Comparison of ENCODE assay signal across 1 cellular context in the genomic region with DNA sequence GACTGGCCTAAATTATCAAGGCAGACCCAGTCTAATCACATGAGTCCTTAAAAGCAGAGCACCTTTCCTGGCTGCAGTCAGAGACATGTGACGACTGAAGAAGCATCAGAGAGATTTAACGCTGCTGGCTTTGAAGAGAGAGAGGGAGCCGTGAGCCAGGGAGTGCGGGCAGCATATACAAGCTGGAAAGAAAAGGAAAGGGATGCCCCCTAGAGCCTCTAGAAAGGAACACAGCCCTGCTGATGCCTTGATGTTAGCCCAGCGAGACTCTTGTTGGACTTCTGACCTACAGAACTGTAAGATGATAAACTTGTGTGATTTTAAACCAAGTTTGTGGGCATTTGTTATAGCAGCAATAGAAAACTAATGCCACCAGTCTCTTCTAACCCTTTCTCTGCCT.
TF ChIP-seq lines count a peak whose summit lies in the region.

No MANE protein-coding gene starts in this region.

TF ChIP-seq in GM23338, 12 proteins besides CTCF, POLR2A, EP300 and RAD21 (continued from another document):
- TF ChIP-seq, protein P1, sequence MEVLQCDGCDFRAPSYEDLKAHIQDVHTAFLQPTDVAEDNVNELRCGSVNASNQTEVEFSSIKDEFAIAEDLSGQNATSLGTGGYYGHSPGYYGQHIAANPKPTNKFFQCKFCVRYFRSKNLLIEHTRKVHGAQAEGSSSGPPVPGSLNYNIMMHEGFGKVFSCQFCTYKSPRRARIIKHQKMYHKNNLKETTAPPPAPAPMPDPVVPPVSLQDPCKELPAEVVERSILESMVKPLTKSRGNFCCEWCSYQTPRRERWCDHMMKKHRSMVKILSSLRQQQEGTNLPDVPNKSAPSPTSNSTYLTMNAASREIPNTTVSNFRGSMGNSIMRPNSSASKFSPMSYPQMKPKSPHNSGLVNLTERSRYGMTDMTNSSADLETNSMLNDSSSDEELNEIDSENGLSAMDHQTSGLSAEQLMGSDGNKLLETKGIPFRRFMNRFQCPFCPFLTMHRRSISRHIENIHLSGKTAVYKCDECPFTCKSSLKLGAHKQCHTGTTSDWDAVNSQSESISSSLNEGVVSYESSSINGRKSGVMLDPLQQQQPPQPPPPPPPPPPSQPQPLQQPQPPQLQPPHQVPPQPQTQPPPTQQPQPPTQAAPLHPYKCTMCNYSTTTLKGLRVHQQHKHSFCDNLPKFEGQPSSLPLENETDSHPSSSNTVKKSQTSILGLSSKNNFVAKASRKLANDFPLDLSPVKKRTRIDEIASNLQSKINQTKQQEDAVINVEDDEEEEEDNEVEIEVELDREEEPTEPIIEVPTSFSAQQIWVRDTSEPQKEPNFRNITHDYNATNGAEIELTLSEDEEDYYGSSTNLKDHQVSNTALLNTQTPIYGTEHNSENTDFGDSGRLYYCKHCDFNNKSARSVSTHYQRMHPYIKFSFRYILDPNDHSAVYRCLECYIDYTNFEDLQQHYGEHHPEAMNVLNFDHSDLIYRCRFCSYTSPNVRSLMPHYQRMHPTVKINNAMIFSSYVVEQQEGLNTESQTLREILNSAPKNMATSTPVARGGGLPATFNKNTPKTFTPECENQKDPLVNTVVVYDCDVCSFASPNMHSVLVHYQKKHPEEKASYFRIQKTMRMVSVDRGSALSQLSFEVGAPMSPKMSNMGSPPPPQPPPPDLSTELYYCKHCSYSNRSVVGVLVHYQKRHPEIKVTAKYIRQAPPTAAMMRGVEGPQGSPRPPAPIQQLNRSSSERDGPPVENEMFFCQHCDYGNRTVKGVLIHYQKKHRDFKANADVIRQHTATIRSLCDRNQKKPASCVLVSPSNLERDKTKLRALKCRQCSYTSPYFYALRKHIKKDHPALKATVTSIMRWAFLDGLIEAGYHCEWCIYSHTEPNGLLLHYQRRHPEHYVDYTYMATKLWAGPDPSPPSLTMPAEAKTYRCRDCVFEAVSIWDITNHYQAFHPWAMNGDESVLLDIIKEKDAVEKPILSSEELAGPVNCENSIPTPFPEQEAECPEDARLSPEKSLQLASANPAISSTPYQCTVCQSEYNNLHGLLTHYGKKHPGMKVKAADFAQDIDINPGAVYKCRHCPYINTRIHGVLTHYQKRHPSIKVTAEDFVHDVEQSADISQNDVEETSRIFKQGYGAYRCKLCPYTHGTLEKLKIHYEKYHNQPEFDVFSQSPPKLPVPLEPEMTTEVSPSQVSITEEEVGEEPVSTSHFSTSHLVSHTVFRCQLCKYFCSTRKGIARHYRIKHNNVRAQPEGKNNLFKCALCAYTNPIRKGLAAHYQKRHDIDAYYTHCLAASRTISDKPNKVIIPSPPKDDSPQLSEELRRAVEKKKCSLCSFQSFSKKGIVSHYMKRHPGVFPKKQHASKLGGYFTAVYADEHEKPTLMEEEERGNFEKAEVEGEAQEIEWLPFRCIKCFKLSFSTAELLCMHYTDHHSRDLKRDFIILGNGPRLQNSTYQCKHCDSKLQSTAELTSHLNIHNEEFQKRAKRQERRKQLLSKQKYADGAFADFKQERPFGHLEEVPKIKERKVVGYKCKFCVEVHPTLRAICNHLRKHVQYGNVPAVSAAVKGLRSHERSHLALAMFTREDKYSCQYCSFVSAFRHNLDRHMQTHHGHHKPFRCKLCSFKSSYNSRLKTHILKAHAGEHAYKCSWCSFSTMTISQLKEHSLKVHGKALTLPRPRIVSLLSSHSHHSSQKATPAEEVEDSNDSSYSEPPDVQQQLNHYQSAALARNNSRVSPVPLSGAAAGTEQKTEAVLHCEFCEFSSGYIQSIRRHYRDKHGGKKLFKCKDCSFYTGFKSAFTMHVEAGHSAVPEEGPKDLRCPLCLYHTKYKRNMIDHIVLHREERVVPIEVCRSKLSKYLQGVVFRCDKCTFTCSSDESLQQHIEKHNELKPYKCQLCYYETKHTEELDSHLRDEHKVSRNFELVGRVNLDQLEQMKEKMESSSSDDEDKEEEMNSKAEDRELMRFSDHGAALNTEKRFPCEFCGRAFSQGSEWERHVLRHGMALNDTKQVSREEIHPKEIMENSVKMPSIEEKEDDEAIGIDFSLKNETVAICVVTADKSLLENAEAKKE (CRISPR knock-in tag; IDR thresholded peaks at IDR 0.05), result no peak
- TF ChIP-seq CREB1 (CRISPR knock-in tag; IDR thresholded peaks at IDR 0.05; ENCODE audit: low read depth) (no peak), NANOG (IDR thresholded peaks at IDR 0.05; ENCODE audit: borderline replicate concordance) (no peak), POLR2AphosphoS5 (IDR thresholded peaks at IDR 0.05; ENCODE audit: low read depth) (no peak), EZH2 (IDR thresholded peaks at IDR 0.05; ENCODE audit: low read depth, unreplicated experiment) (no peak), ZNF114 (CRISPR knock-in tag; IDR thresholded peaks at IDR 0.05) (no peak)
- TF ChIP-seq, protein P2, sequence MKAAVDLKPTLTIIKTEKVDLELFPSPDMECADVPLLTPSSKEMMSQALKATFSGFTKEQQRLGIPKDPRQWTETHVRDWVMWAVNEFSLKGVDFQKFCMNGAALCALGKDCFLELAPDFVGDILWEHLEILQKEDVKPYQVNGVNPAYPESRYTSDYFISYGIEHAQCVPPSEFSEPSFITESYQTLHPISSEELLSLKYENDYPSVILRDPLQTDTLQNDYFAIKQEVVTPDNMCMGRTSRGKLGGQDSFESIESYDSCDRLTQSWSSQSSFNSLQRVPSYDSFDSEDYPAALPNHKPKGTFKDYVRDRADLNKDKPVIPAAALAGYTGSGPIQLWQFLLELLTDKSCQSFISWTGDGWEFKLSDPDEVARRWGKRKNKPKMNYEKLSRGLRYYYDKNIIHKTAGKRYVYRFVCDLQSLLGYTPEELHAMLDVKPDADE (IDR thresholded peaks at IDR 0.05), result no peak
